ENCODE assay signal across 8 cellular contexts in genomic region chr13:106568225-106569003, GRCh38. TPM values are rescaled to one million over a fixed set of nuclear protein-coding genes. Genes with fewer than 3 reads are reported as not detected.
DNase-seq lines count a peak whose midpoint lies in the region; ATAC-seq and TF ChIP-seq lines count a peak whose summit lies in the region.

No MANE protein-coding gene starts in this region.

- DNase-seq in T-helper 2 cell treated with Interferon-gamma antibody and Interleukin-4, amounts not matched to agents 5 μg/mL and 100 μg/mL, for 36 hours (ENCODE audit: low spot score), result no peak
- DNase-seq in T-helper 2 cell (no peak), dorsolateral prefrontal cortex (no peak), neural crest cell (ENCODE audit: low read depth, low spot score) (no peak), NCI-H510A (lab: John Stamatoyannopoulos, UW) (no peak), EL (no peak)

- H3K4me3 ChIP-seq in OCI-LY1 (ENCODE audit: low read depth, low read length, poor library complexity, severe bottlenecking) (peak overlapping the region; percentile 91), dorsolateral prefrontal cortex (peak overlapping the region; percentile 56 to 97 (median 87))

- H3K4me3 Mint-ChIP-seq in T-helper 2 cell treated with Interferon-gamma antibody and Interleukin-4, amounts not matched to agents 5 μg/mL and 100 μg/mL, for 36 hours, result peak overlapping the region; percentile 99
- H3K4me3 Mint-ChIP-seq in neural crest cell, result peak overlapping the region; percentile 98

- H3F3A ChIP-seq in OCI-LY1 (ENCODE audit: insufficient read depth, low read length), result no peaks in the 10 kb centered on the region

- H3K4me2 ChIP-seq in OCI-LY1 (ENCODE audit: low read length), result peak overlapping the region; percentile 93

- H3K27me3 ChIP-seq in OCI-LY1 (ENCODE audit: insufficient read depth, low read length), result no peaks in the 10 kb centered on the region
- H3K27me3 ChIP-seq in dorsolateral prefrontal cortex, result no peaks in the 10 kb centered on the region

- intact Hi-C loops in dorsolateral prefrontal cortex (cut with DNase I), result loop anchor here (5.0 to 10.0 kb wide), 2 partner anchors 36 to 346 kb away; no protein-coding TSS in a partner anchor

- no peaks in the 10 kb centered on the region for H3K9me2 ChIP-seq in OCI-LY1 (ENCODE audit: low read depth, low read length)

- H4K20me1 ChIP-seq in OCI-LY1 (ENCODE audit: insufficient read depth, low read length), result peaks cover 24% of the 10 kb centered on the region; the same call in 1 of the 2 replicates

- H2AFZ ChIP-seq in OCI-LY1 (ENCODE audit: low read length), result peak overlapping the region; percentile 53

- peaks cover 51% of the 10 kb centered on the region for H3K4me1 ChIP-seq in OCI-LY1 (ENCODE audit: insufficient read depth, low read length, severe bottlenecking)

- H3K9ac ChIP-seq in OCI-LY1 (ENCODE audit: low read length), result peak overlapping the region; percentile 79

- H3K36me3 Mint-ChIP-seq in T-helper 2 cell treated with Interferon-gamma antibody and Interleukin-4, amounts not matched to agents 5 μg/mL and 100 μg/mL, for 36 hours (ENCODE audit: low read depth), result peaks cover 19% of the 10 kb centered on the region
- no peaks in the 10 kb centered on the region for H3K36me3 Mint-ChIP-seq in neural crest cell (ENCODE audit: low read depth)

- H3K27ac ChIP-seq in OCI-LY1 (ENCODE audit: low read depth, low read length, poor library complexity, severe bottlenecking), result peak overlapping the region; percentile 84
- peak overlapping the region in 55 of 59 donors; percentile 81 to 100 (median 97) for H3K27ac ChIP-seq in dorsolateral prefrontal cortex

- H3K27ac Mint-ChIP-seq in T-helper 2 cell treated with Interferon-gamma antibody and Interleukin-4, amounts not matched to agents 5 μg/mL and 100 μg/mL, for 36 hours, result peak overlapping the region; percentile 93
- H3K27ac Mint-ChIP-seq in neural crest cell (ENCODE audit: unreplicated experiment), result peak overlapping the region; percentile 70

- H3K9me3 ChIP-seq in OCI-LY1 (ENCODE audit: low read length), result no peaks in the 10 kb centered on the region

- H3K27me3 Mint-ChIP-seq in T-helper 2 cell treated with Interferon-gamma antibody and Interleukin-4, amounts not matched to agents 5 μg/mL and 100 μg/mL, for 36 hours (ENCODE audit: low read depth), result no peaks in the 10 kb centered on the region
- no peaks in the 10 kb centered on the region for H3K27me3 Mint-ChIP-seq in neural crest cell (ENCODE audit: low read depth)

- no peaks in the 10 kb centered on the region for H3K9me3 Mint-ChIP-seq in T-helper 2 cell treated with Interferon-gamma antibody and Interleukin-4, amounts not matched to agents 5 μg/mL and 100 μg/mL, for 36 hours
- H3K9me3 Mint-ChIP-seq in neural crest cell, result peaks cover 5% of the 10 kb centered on the region

- H3K79me2 ChIP-seq in OCI-LY1 (ENCODE audit: insufficient read depth, low read length), result peaks cover 38% of the 10 kb centered on the region

- peaks cover 16% of the 10 kb centered on the region for H3K36me3 ChIP-seq in OCI-LY1 (ENCODE audit: insufficient read depth, low read length)

- H3K4me1 Mint-ChIP-seq in T-helper 2 cell treated with Interferon-gamma antibody and Interleukin-4, amounts not matched to agents 5 μg/mL and 100 μg/mL, for 36 hours (ENCODE audit: low read depth), result peaks cover 32% of the 10 kb centered on the region
- H3K4me1 Mint-ChIP-seq in neural crest cell, result peaks cover 52% of the 10 kb centered on the region

- peak; percentile 38 for ATAC-seq in HG02642 (IDR thresholded peaks at IDR 0.05; ENCODE audit: poor library complexity, unreplicated experiment)

- TF ChIP-seq CTCF in OCI-LY1 (IDR thresholded peaks at IDR 0.05; ENCODE audit: low read length), result no peak
- TF ChIP-seq CTCF in dorsolateral prefrontal cortex (IDR thresholded peaks at IDR 0.05 in 54 of 56, conservative IDR thresholded peaks at IDR 0.05 in 2 of 56; ENCODE audit: low read depth in 1 of 56, partially characterized antibody in 56 of 56), result peak in 13 of 56 donors; percentile 0 to 40 (median 11)
- no peak for TF ChIP-seq CTCF in neural crest cell (conservative IDR thresholded peaks at IDR 0.05)

RNA-seq across cellular contexts. Expression of gene ARGLU1, which starts 0.5 kb away (rescaled TPM):
- 100 to 1,000 TPM; 101 to 209 (median 139) TPM for total RNA-seq in dorsolateral prefrontal cortex
- 142 and 148 TPM in 2 replicates for total RNA-seq in neural crest cell

RNA-seq across cellular contexts. Expression of gene EFNB2, which starts 33.0 kb away (rescaled TPM):
- 10 to 100 TPM; 19.0 to 43.3 (median 29.8) TPM for total RNA-seq in dorsolateral prefrontal cortex
- 79.4 and 83.1 TPM in 2 replicates for total RNA-seq in neural crest cell
